9 cellular contexts compared by ENCODE assay signal in the genomic region with DNA sequence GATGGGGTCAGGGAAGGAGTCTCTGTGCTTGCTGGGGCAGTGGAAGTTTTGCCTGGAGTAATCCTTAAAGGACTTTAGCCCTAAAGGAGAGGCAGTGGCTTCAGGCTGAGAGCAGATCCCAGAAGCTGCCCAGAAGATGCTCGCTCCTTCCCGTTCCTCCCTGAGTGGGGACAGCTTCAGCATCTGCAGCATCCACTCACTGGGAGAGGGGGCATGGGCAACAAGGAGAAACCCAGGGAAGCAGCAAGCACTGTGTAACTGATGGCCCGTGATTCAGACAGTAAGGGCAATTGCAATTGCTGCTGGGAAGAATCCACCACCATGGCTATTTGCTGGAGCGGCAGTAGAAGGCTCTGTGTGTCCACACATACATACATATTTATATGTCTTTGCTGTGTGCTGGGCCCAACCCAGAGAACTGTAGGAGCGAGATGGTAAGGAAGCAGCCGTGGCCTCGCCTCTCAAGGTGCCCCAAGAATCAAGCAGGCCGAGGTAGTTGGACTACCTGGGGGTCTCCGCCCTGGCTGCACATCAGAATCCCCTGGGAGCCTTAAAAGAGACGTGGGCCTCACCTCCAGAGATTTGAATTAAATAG.
"Had no signal": no experiment of that assay in that cellular context is flagged by ENCODE, and none has a peak within 500 bp of the region (broad histone marks: within the 10 kb centered on the region; RNA-seq: fewer than 3 reads in every experiment).

No MANE protein-coding gene starts in this region.

- H3K27ac ChIP-seq: GM23248, HL-60 had no signal

- DNase-seq: GM23248, GOT3, H7, HFFc6, KBM-7 had no signal

- H3K9me3 ChIP-seq: HAP-1 had no signal

- H3K36me3 ChIP-seq: HAP-1 had no signal

- H3K4me3 ChIP-seq: GM23248, HAP-1 had no signal

- H3K4me1 ChIP-seq: HAP-1 had no signal

- ATAC-seq: HCT116, HepG2 had no signal
